Comparison of ENCODE assay signal across 8 cellular contexts in the genomic region with DNA sequence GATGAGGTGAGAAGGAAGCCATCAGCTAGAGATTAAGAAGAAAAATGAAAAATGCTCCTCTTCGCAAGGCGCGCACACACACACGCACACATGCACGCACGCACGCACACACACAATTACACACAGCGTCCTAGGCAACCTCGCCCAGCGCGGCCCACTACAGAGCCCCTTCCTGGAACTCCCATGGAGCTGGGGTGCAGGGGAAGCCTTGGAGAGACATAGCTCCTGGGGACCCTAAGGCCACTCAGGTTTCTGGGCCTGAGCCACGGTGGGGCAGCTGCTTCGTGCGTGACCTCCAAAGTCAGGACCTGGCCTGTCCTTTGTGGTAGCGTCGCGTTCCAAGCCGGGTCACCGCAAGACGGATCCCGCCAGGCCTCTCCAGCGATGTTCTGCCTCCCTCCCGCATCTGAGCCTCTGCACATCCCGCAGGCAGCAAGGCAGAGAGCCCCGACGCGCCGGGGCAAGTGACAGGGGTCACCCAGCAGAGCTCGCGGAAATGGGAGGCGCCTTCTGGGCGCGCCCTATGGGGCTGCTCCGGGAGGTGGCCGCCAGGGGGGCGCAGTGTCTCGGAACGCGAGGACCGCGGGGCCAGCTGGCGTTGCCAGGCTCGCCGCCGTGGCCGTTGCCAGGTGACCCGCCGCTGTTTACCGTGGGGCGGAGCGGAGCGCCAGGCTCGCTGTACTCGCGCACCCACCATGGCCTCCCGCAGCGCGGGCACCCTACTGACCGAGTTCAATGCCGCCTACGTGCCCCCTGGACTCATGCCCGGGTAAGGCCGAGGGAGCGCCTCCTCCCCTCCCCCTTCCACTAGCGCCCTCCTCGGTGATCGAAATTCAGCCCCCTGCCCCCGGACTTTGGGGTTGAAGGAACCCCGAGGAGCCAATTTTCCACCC.
A peak's percentile ranks its signal among the peaks of the same experiment; 100 is the strongest.
DNase-seq lines count a peak whose midpoint lies in the region; TF ChIP-seq lines count a peak whose summit lies in the region.

No MANE protein-coding gene starts in this region.

- no peak overlapping the region for H2AFZ ChIP-seq in Karpas-422 (ENCODE audit: low read length)

- DNase-seq in NCI-H2081 (lab: John Stamatoyannopoulos, UW) = peak; percentile 69 to 89
- DNase-seq in NCI-H2081 treated with DMSO at 0.1 percent for 48 hours (lab: John Stamatoyannopoulos, UW) = no peak
- peak; percentile 22 for DNase-seq in NCI-H524 treated with DMSO at 0.1 percent for 48 hours (lab: John Stamatoyannopoulos, UW)
- peak in 1 of 2 donors; percentile 63 for DNase-seq in ascending aorta (ENCODE audit: low spot score in 2 of 2)
- DNase-seq in iPS-NIHi7 (ENCODE audit: extremely low spot score) = peak; percentile 52
- DNase-seq in stimulated activated CD4-positive, alpha-beta T cell treated with anti-CD3 and anti-CD28 coated beads, TNF-alpha, amount 100 ng/mL, for 24 hours (ENCODE audit: low read depth in 3 of 3) = peak in 2 of 3 experiments; percentile 8 to 42
- no peak for DNase-seq in Karpas-422
- no peak for DNase-seq in central memory CD4-positive, alpha-beta T cell

- H3K36me3 ChIP-seq in ascending aorta (no peaks in the 10 kb centered on the region), Karpas-422 (ENCODE audit: insufficient read depth, low read length) (no peaks in the 10 kb centered on the region)

- intact Hi-C loops in ascending aorta (cut with DNase I) = no loop called here

- no peak overlapping the region for H3K4me2 ChIP-seq in Karpas-422 (ENCODE audit: low read depth, low read length, poor library complexity, severe bottlenecking)

- H4K20me1 ChIP-seq in Karpas-422 (ENCODE audit: insufficient read depth, low read depth, low read length) = no peaks in the 10 kb centered on the region

- H3K9ac ChIP-seq in Karpas-422 (ENCODE audit: low read length) = no peak overlapping the region

- H3K4me3 ChIP-seq in ascending aorta = peak overlapping the region; percentile 37 to 59
- H3K4me3 ChIP-seq in Karpas-422 (ENCODE audit: low read length) = no peak overlapping the region

- H3K4me1 ChIP-seq in ascending aorta (peaks cover 0 to 14% of the 10 kb centered on the region in 2 donors), Karpas-422 (ENCODE audit: low read length) (peaks cover 5% of the 10 kb centered on the region)

- no peak overlapping the region for H3K27ac ChIP-seq in ascending aorta
- H3K27ac ChIP-seq in Karpas-422 (ENCODE audit: low read length) = no peak overlapping the region

- no peaks in the 10 kb centered on the region for H3K79me2 ChIP-seq in Karpas-422 (ENCODE audit: low read length)

- H3K9me3 ChIP-seq in ascending aorta (no peaks in the 10 kb centered on the region), Karpas-422 (ENCODE audit: low read length) (no peaks in the 10 kb centered on the region)

- no peaks in the 10 kb centered on the region for H3K9me2 ChIP-seq in Karpas-422 (replicated peaks; ENCODE audit: insufficient read depth, low read length)

- H3K27me3 ChIP-seq in ascending aorta (no peaks in the 10 kb centered on the region), Karpas-422 (ENCODE audit: low read length) (no peaks in the 10 kb centered on the region)

- TF ChIP-seq CTCF in ascending aorta (IDR thresholded peaks at IDR 0.05) = peak in 1 of 3 experiments; percentile 30

Comparison
In these comparisons a context has a peak if more than half of its experiments do, and no peak if none do; other contexts are left out.
1. DNase-seq: peak in NCI-H2081 (2 of 2), NCI-H524 treated with DMSO at 0.1 percent for 48 hours (single experiment), iPS-NIHi7 (single experiment) and stimulated activated CD4-positive, alpha-beta T cell treated with anti-CD3 and anti-CD28 coated beads, TNF-alpha, amount 100 ng/mL, for 24 hours (2 of 3); none in NCI-H2081 treated with DMSO at 0.1 percent for 48 hours (single experiment), Karpas-422 (single experiment) and central memory CD4-positive, alpha-beta T cell (single experiment).